In the genomic region with DNA sequence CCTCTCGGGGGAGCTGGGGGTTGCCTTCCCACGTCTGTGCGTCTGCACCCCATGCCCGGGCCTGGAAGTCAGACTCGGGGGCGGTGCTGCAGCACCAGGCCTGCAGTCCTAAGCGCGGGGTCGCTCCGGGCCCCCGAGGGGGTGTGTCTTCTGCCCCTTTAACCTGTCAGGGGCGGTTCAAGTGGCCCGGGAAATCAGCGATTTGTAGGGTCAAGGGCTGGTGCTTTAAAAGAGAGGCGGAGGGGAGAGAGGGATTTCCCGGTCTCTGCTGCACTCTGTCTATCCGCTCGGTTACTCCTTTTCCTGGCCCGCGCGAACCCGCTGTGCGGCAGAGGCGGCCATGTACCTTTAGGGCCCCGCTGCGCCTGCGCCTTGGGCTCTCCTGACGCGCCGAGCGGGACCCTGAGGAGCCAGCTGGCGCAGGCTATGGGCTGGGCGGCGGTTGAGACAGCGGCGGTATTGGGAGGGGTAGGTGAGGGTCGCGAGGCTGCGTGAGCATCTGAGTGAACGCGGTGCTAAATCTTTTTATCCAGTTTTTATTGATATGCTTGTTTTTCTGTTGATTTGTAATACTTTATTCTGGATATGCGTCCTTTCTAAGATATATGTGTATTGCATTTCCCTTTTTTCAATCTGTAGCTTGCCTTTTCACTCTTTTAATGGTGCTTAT, we compare ENCODE assay signal across 8 cellular contexts.
DNase-seq lines count a peak whose midpoint lies in the region; ATAC-seq and TF ChIP-seq lines count a peak whose summit lies in the region.
"Not testable (repeated sequence)": the region's sequence is repeated elsewhere in the genome, so short reads cannot be mapped to it uniquely, and the experiment has no call there.

No MANE protein-coding gene starts in this region.

- not testable (repeated sequence) for H3K36me3 ChIP-seq in skeletal muscle satellite cell (ENCODE audit: insufficient read depth, low read length); uterus

- peak; percentile 86 for ATAC-seq in GM18909 (IDR thresholded peaks at IDR 0.05; ENCODE audit: poor library complexity, unreplicated experiment)
- peak; percentile 66 for ATAC-seq in HG03571 (IDR thresholded peaks at IDR 0.05; ENCODE audit: unreplicated experiment)

- not testable (repeated sequence) for TF ChIP-seq POLR2A in uterus (IDR thresholded peaks at IDR 0.05)

- H3K4me3 ChIP-seq in skeletal muscle satellite cell (ENCODE audit: low read length) (peak overlapping the region; percentile 71), uterus (peak overlapping the region; percentile 38 to 39)

- H3K4me2 ChIP-seq in skeletal muscle satellite cell (ENCODE audit: low read length) = peak overlapping the region; percentile 87

- DNase-seq in NCI-H82 (lab: John Stamatoyannopoulos, UW) (peak; percentile 91), islet precursor cell (peak; percentile 81), uterus (peak; percentile 64 to 80)
- peak; percentile 42 to 65 for DNase-seq in activated CD4-positive, alpha-beta T cell treated with anti-CD3 and anti-CD28 coated beads, Interleukin-2, amount 50 U/mL, for 24 hours (ENCODE audit: low read depth in 1 of 2, low spot score in 1 of 2)
- DNase-seq in central memory CD4-positive, alpha-beta T cell = peak; percentile 70

- H3K27me3 ChIP-seq in skeletal muscle satellite cell (ENCODE audit: control insufficient read depth, insufficient read depth, low read length); uterus: not testable (repeated sequence)

- H3K9me3 ChIP-seq in skeletal muscle satellite cell (replicated peaks; ENCODE audit: low read length); uterus: not testable (repeated sequence)

- TF ChIP-seq CTCF in uterus (IDR thresholded peaks at IDR 0.05) = peak in 1 of 4 experiments; percentile 12

- H3K27ac ChIP-seq in uterus = peak overlapping the region; percentile 53 to 69

- H3K4me1 ChIP-seq in skeletal muscle satellite cell (ENCODE audit: control insufficient read depth, insufficient read depth, low read length); uterus: not testable (repeated sequence)

- H3K9ac ChIP-seq in skeletal muscle satellite cell (ENCODE audit: low read depth, low read length) = peak overlapping the region; percentile 60

- intact Hi-C loops in uterus (cut with DNase I; ENCODE audit: low total_unique reads) = not testable (repeated sequence)

Comparison
In these comparisons a context has a peak if more than half of its experiments do, and no peak if none do; other contexts are left out.
1. Peak in every context shown above with its lines: DNase-seq, ATAC-seq, H3K4me3 ChIP-seq and H3K27ac ChIP-seq.